In the genomic region with DNA sequence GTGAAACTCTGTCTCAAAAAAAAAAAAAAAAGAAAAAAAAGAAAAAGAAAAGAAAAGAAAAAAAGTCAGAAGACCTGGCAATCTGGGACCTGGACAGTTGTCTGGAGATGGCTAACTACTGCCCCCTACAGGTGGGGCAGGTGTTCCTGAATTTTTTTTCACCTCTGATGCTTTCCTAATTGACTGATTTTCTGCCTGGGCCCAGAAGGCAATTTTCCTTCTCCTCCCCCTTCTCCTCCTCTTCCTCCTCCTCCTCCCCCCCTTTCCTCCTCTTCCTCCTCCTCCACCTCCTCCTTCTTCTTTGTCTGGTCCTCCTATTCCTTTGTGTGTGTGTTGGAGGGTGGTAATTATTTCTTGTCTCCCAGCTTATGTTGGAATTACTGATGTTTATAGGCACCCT, we compare ENCODE assay signal across 8 cellular contexts. TPM values are rescaled to one million over a fixed set of nuclear protein-coding genes. Genes with fewer than 3 reads are reported as not detected.
DNase-seq lines count a peak whose midpoint lies in the region; ATAC-seq and TF ChIP-seq lines count a peak whose summit lies in the region.

No MANE protein-coding gene starts in this region.

- H3K27ac ChIP-seq in brain microvascular endothelial cell, result no peak overlapping the region
- no peak overlapping the region for H3K27ac ChIP-seq in psoas muscle

- H3K9me3 Mint-ChIP-seq in activated CD4-positive, alpha-beta T cell treated with anti-CD3 and anti-CD28 coated beads, Interleukin-2, amount 10 ng/mL, durations not matched to agents 24 days and 14 days, result peaks cover 5% of the 10 kb centered on the region
- no peaks in the 10 kb centered on the region for H3K9me3 Mint-ChIP-seq in activated T-cell treated with anti-CD3 and anti-CD28 coated beads, Interleukin-2, amount 50 U/mL, for 4 hours

- H3K4me3 ChIP-seq in brain microvascular endothelial cell (ENCODE audit: low read depth, low read length) (no peak overlapping the region), psoas muscle (no peak overlapping the region)

- peak; percentile 74 for DNase-seq in activated CD4-positive, alpha-beta T cell treated with anti-CD3 and anti-CD28 coated beads, Interleukin-2, amount 10 ng/mL, durations not matched to agents 24 days and 14 days
- DNase-seq in activated CD4-positive, alpha-beta T cell treated with anti-CD3 and anti-CD28 coated beads for 1 hour, result no peak
- peak; percentile 61 for DNase-seq in MV-4-11 (lab: John Stamatoyannopoulos, UW)
- no peak for DNase-seq in brain microvascular endothelial cell
- DNase-seq in psoas muscle, result no peak
- DNase-seq in NCI-H1930 (lab: John Stamatoyannopoulos, UW), result no peak
- DNase-seq in activated T-cell treated with anti-CD3 and anti-CD28 coated beads, Interleukin-2, amount 50 U/mL, for 4 hours, result no peak

- in situ Hi-C loops in brain microvascular endothelial cell (cut with HindIII; ENCODE audit: low pct_ligation_motif_present, low sequenced_read_pairs), result no loop called here

- ATAC-seq in psoas muscle (peak in 1 of 4 donors; percentile 65), HG03354 (IDR thresholded peaks at IDR 0.05; ENCODE audit: poor library complexity, severe bottlenecking, unreplicated experiment) (no peak)
- ATAC-seq in activated T-cell treated with anti-CD3 and anti-CD28 coated beads, Interleukin-2, amount 50 U/mL, for 4 hours, result no peak

- no peaks in the 10 kb centered on the region for H3K4me1 Mint-ChIP-seq in activated CD4-positive, alpha-beta T cell treated with anti-CD3 and anti-CD28 coated beads, Interleukin-2, amount 10 ng/mL, durations not matched to agents 24 days and 14 days
- H3K4me1 Mint-ChIP-seq in activated T-cell treated with anti-CD3 and anti-CD28 coated beads, Interleukin-2, amount 50 U/mL, for 4 hours (ENCODE audit: low read depth), result no peaks in the 10 kb centered on the region

- H3K4me3 Mint-ChIP-seq in activated CD4-positive, alpha-beta T cell treated with anti-CD3 and anti-CD28 coated beads, Interleukin-2, amount 10 ng/mL, durations not matched to agents 24 days and 14 days, result no peak overlapping the region
- H3K4me3 Mint-ChIP-seq in activated T-cell treated with anti-CD3 and anti-CD28 coated beads, Interleukin-2, amount 50 U/mL, for 4 hours, result no peak overlapping the region

- intact Hi-C loops in activated CD4-positive, alpha-beta T cell treated with anti-CD3 and anti-CD28 coated beads, Interleukin-2, amount 10 ng/mL, durations not matched to agents 24 days and 14 days (cut with micrococcal nuclease), result loop anchor here (5.0 kb wide), 1 partner anchor 1065 kb away; no protein-coding TSS in a partner anchor
- intact Hi-C loops in psoas muscle (cut with DNase I), result loop anchor here in 1 of 2 donors (10.0 kb wide), 1 partner anchor 1073 kb away; no protein-coding TSS in a partner anchor

- no peaks in the 10 kb centered on the region for H3K36me3 Mint-ChIP-seq in activated CD4-positive, alpha-beta T cell treated with anti-CD3 and anti-CD28 coated beads, Interleukin-2, amount 10 ng/mL, durations not matched to agents 24 days and 14 days (ENCODE audit: low read depth)
- no peaks in the 10 kb centered on the region for H3K36me3 Mint-ChIP-seq in activated T-cell treated with anti-CD3 and anti-CD28 coated beads, Interleukin-2, amount 50 U/mL, for 4 hours (ENCODE audit: insufficient read depth)

- H3K27me3 ChIP-seq in brain microvascular endothelial cell (replicated peaks), result no peaks in the 10 kb centered on the region
- no peaks in the 10 kb centered on the region for H3K27me3 ChIP-seq in psoas muscle (ENCODE audit: insufficient read depth in 3 of 3, low read length in 2 of 3)

- no peaks in the 10 kb centered on the region for H3K9me3 ChIP-seq in psoas muscle

- H3K36me3 ChIP-seq in brain microvascular endothelial cell (replicated peaks) (no peaks in the 10 kb centered on the region), psoas muscle (ENCODE audit: insufficient read depth in 1 of 2, low read depth in 1 of 2) (no peaks in the 10 kb centered on the region)

- peak; percentile 58 for TF ChIP-seq CTCF in brain microvascular endothelial cell (IDR thresholded peaks at IDR 0.05; ENCODE audit: low read depth, low read length, missing control alignments)
- TF ChIP-seq CTCF in psoas muscle (IDR thresholded peaks at IDR 0.05), result peak; percentile 56

- no peak overlapping the region for H3K27ac Mint-ChIP-seq in activated CD4-positive, alpha-beta T cell treated with anti-CD3 and anti-CD28 coated beads, Interleukin-2, amount 10 ng/mL, durations not matched to agents 24 days and 14 days

- no peaks in the 10 kb centered on the region for H3K27me3 Mint-ChIP-seq in activated CD4-positive, alpha-beta T cell treated with anti-CD3 and anti-CD28 coated beads, Interleukin-2, amount 10 ng/mL, durations not matched to agents 24 days and 14 days
- peaks cover 12% of the 10 kb centered on the region for H3K27me3 Mint-ChIP-seq in activated T-cell treated with anti-CD3 and anti-CD28 coated beads, Interleukin-2, amount 50 U/mL, for 4 hours (ENCODE audit: low read depth)

- H3K4me1 ChIP-seq in psoas muscle, result no peaks in the 10 kb centered on the region

RNA-seq across cellular contexts. Expression of a gene that starts 26.7 kb away (rescaled TPM):
- 0.12 TPM in 1 of 2 replicates, not detected in the other for total RNA-seq in activated CD4-positive, alpha-beta T cell treated with anti-CD3 and anti-CD28 coated beads, Interleukin-2, amount 10 ng/mL, durations not matched to agents 24 days and 14 days
- 1 to 10 TPM in 3 of 4 donors, under 1 TPM in 1; 0.56 to 6.8 (median 3.7) TPM for total RNA-seq in psoas muscle
- 10 to 100 TPM in 2 of 3 donors, 1 to 10 TPM in 1; 1.0 to 13.0 (median 11.5) TPM for polyA plus RNA-seq in psoas muscle
- total RNA-seq in activated T-cell treated with anti-CD3 and anti-CD28 coated beads, Interleukin-2, amount 50 U/mL, for 4 hours, result not detected

Comparison
In these comparisons a context has a peak if more than half of its experiments do, and no peak if none do; other contexts are left out.
1. DNase-seq: peak in activated CD4-positive, alpha-beta T cell treated with anti-CD3 and anti-CD28 coated beads, Interleukin-2, amount 10 ng/mL, durations not matched to agents 24 days and 14 days (single experiment) and MV-4-11 (single experiment); none in activated CD4-positive, alpha-beta T cell treated with anti-CD3 and anti-CD28 coated beads for 1 hour (single experiment), brain microvascular endothelial cell (single experiment), psoas muscle (0 of 2), NCI-H1930 (0 of 2) and activated T-cell treated with anti-CD3 and anti-CD28 coated beads, Interleukin-2, amount 50 U/mL, for 4 hours (single experiment).